Comparison of ENCODE assay signal across 20 cellular contexts in the genomic region with DNA sequence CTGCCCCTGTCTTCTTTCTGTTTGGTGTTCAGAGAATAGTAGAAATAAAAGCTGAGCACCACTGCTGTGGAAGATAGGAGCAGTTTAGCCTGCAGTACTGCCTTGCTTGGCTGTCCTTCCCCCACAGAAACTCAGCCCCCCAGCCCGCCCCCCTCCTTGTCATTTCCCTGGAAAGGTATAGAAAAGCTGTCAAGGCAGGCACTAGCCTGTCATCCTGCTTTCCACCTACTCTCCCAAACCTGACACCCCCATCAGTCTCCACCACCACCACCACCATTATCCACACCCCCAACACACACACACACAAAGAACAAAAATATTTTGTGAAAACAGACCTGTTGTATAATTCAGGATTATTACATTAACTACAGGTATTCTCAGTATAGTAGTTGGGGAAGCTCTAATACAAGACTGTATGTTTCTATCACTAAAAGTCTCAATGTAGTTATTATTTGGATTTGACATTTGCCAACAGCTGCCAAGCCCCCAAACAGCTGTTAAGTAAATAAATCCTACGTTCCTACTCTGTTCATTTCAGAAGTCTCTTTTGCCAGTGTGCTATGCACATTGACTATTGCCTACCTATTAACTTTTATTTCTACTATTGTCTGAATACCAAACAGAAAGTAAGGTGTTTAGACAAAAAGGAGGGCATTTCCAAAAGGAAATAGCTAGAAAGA.
DNase-seq lines count a peak whose midpoint lies in the region; ATAC-seq, FAIRE-seq and TF ChIP-seq lines count a peak whose summit lies in the region.
"Had no signal": no experiment of that assay in that cellular context is flagged by ENCODE, and none has a peak within 500 bp of the region (broad histone marks: within the 10 kb centered on the region; RNA-seq: fewer than 3 reads in every experiment).

No MANE protein-coding gene starts in this region.

- H3K9me2 ChIP-seq in MM.1S (replicated peaks; ENCODE audit: insufficient read depth, low read length): no peaks in the 10 kb centered on the region

- H3K79me2 ChIP-seq in MM.1S (ENCODE audit: low read length): no peaks in the 10 kb centered on the region

- H3K9me3 ChIP-seq in A549 (no peaks in the 10 kb centered on the region), MM.1S (replicated peaks; ENCODE audit: insufficient read depth, low read length) (no peaks in the 10 kb centered on the region)
- H3K9me3 ChIP-seq: BE2C had no signal

- TF ChIP-seq CTCF in A549 (IDR thresholded peaks at IDR 0.05) (no peak), brain (conservative IDR thresholded peaks at IDR 0.05) (no peak), MM.1S (IDR thresholded peaks at IDR 0.05; ENCODE audit: low read length) (no peak)

- H3K36me3 Mint-ChIP-seq in brain: peaks cover 84% of the 10 kb centered on the region

- no peaks in the 10 kb centered on the region for H3K36me3 ChIP-seq in MM.1S (replicated peaks; ENCODE audit: insufficient read depth, low read length)

- H4K20me1 ChIP-seq in MM.1S (ENCODE audit: insufficient read depth, low read length): no peaks in the 10 kb centered on the region

- TF ChIP-seq RAD21 in A549 (conservative IDR thresholded peaks at IDR 0.05 in 1 of 2, IDR thresholded peaks at IDR 0.05 in 1 of 2): no peak

- no peaks in the 10 kb centered on the region for H3K27me3 Mint-ChIP-seq in brain
- H3K27me3 Mint-ChIP-seq: CD8-positive, alpha-beta memory T cell had no signal

- no peak overlapping the region for H3K9ac ChIP-seq in MM.1S (ENCODE audit: low read length)

- H3F3A ChIP-seq in MM.1S (ENCODE audit: insufficient read depth, low read length): no peaks in the 10 kb centered on the region

- H3K4me1 ChIP-seq in A549 (no peaks in the 10 kb centered on the region), MM.1S (ENCODE audit: low read length) (no peaks in the 10 kb centered on the region)
- H3K4me1 ChIP-seq: BE2C had no signal

- CTCF ChIA-PET in A549 (lab: Yijun Ruan, JAX): interaction anchor here (0.9 to 1.8 kb wide), 5 partner anchors 8 to 206 kb away, joined by 3 to 5 read pairs (median 3); no protein-coding TSS in a partner anchor

- no peak overlapping the region for H3K4me2 ChIP-seq in A549
- no peak overlapping the region for H3K4me2 ChIP-seq in MM.1S (ENCODE audit: low read depth, low read length)
- H3K4me2 ChIP-seq: GM23338 had no signal

- peaks cover 22% of the 10 kb centered on the region for H3K4me1 Mint-ChIP-seq in brain
- H3K4me1 Mint-ChIP-seq: CD4-positive, CD25-positive, alpha-beta regulatory T cell; CD8-positive, alpha-beta memory T cell; GM23338 had no signal

- no peak overlapping the region for H2AFZ ChIP-seq in MM.1S (ENCODE audit: low read length)
- H2AFZ ChIP-seq: GM23338 had no signal

- H3K27ac Mint-ChIP-seq in brain: peak overlapping the region in 3 of 5 experiments; percentile 31 to 85 (median 68)
- H3K27ac Mint-ChIP-seq: CD4-positive, CD25-positive, alpha-beta regulatory T cell; CD8-positive, alpha-beta memory T cell; GM23338 had no signal

- DNase-seq in A549 (ENCODE audit: low read depth in 1 of 2, low spot score in 1 of 2) (no peak), myocyte (ENCODE audit: low read depth) (peak; percentile 65), skeletal muscle cell (ENCODE audit: low read depth) (peak; percentile 6), DMS 273 treated with DMSO at 0.1 percent for 48 hours (lab: John Stamatoyannopoulos, UW) (no peak), NCI-H2029 (lab: John Stamatoyannopoulos, UW) (no peak), MM.1S (no peak)
- DNase-seq: 8988T; ACHN; BE2C; C1 segment of cervical spinal cord; CD4-positive, CD25-positive, alpha-beta regulatory T cell; CD8-positive, alpha-beta memory T cell; COR-L47; HCEC 1CT had no signal

- 70% methylated on average over 2 of the region's 2 CpGs for WGBS in A549 (ENCODE audit: missing lambda C conversion rate)

- H3K27me3 ChIP-seq in MM.1S (replicated peaks; ENCODE audit: insufficient read depth, low read length): no peaks in the 10 kb centered on the region
- H3K27me3 ChIP-seq: BE2C had no signal

- H3K4me3 ChIP-seq in A549 (no peak overlapping the region), skeletal muscle cell (ENCODE audit: low read depth, low read length) (no peak overlapping the region), MM.1S (ENCODE audit: low read length) (no peak overlapping the region)
- H3K4me3 ChIP-seq: GM23338 had no signal

- peak overlapping the region in 1 of 5 experiments; percentile 51 for H3K4me3 Mint-ChIP-seq in brain
- H3K4me3 Mint-ChIP-seq: CD4-positive, CD25-positive, alpha-beta regulatory T cell; CD8-positive, alpha-beta memory T cell; GM23338 had no signal

- H3K9me3 Mint-ChIP-seq in brain: peaks cover 0 to 12% (median under 1%) of the 10 kb centered on the region in 5 experiments
- H3K9me3 Mint-ChIP-seq: CD8-positive, alpha-beta memory T cell; GM23338 had no signal

- H3K27ac ChIP-seq in A549 (no peak overlapping the region), MM.1S (ENCODE audit: low read length) (no peak overlapping the region)
- H3K27ac ChIP-seq: HL-60 had no signal

- POLR2A ChIA-PET in A549 (lab: Yijun Ruan, JAX): no interaction called here

- no peak for TF ChIP-seq EP300 in A549 (IDR thresholded peaks at IDR 0.05)

- no peak for ATAC-seq in A549
- ATAC-seq: GM23338 had no signal

- no peak for TF ChIP-seq POLR2A in A549 (IDR thresholded peaks at IDR 0.05; ENCODE audit: low read length)

- peak; percentile 7 for FAIRE-seq in A549 (lab: Jason Lieb, UNC)
- FAIRE-seq: G401.6, GM12892, GM18507 had no signal

TF ChIP-seq in A549, 52 proteins besides CTCF, POLR2A, EP300 and RAD21:
- TF ChIP-seq FOSL2 (IDR thresholded peaks at IDR 0.05) (no peak), FOSL2 (CRISPR knock-in tag; IDR thresholded peaks at IDR 0.05) (no peak), ZC3H11A (IDR thresholded peaks at IDR 0.05) (no peak), FOXS1 (CRISPR knock-in tag; IDR thresholded peaks at IDR 0.05) (no peak), ZFP36 (IDR thresholded peaks at IDR 0.05; ENCODE audit: borderline replicate concordance, partially characterized antibody) (no peak), PHF8 (IDR thresholded peaks at IDR 0.05; ENCODE audit: borderline replicate concordance, low read depth) (no peak), JUN (IDR thresholded peaks at IDR 0.05) (no peak)

Comparison
In these comparisons a context has a peak if more than half of its experiments do, and no peak if none do; other contexts are left out.
1. DNase-seq: peak in myocyte (single experiment) and skeletal muscle cell (single experiment); none in A549 (0 of 2), DMS 273 treated with DMSO at 0.1 percent for 48 hours (single experiment), NCI-H2029 (single experiment) and MM.1S (single experiment).